13 cellular contexts compared by ENCODE assay signal in genomic region chr13:79943633-79944032, GRCh38.
"Had no signal": no experiment of that assay in that cellular context is flagged by ENCODE, and none has a peak within 500 bp of the region (broad histone marks: within the 10 kb centered on the region; RNA-seq: fewer than 3 reads in every experiment).

No MANE protein-coding gene starts in this region.

- ATAC-seq: activated CD4-positive, alpha-beta T cell treated with anti-CD3 and anti-CD28 coated beads for 36 hours; activated naive CD4-positive, alpha-beta T cell treated with anti-CD3 and anti-CD28 coated beads, Interleukin-2, amount 50 U/mL, for 72 hours; left ventricle myocardium superior had no signal

- DNase-seq: activated CD4-positive, alpha-beta T cell treated with anti-CD3 and anti-CD28 coated beads for 36 hours; activated CD4-positive, alpha-beta T cell treated with anti-CD3 and anti-CD28 coated beads, Interleukin-2, amount 50 U/mL, for 48 hours; activated gamma-delta T cell; adrenal gland; effector CD8-positive, alpha-beta T cell; esophagus squamous epithelium; left ventricle myocardium superior; naive B cell; stimulated activated CD4-positive, alpha-beta T cell treated with anti-CD3 and anti-CD28 coated beads, Interleukin-2, amount 100 ng/mL, for 24 hours; stimulated activated naive CD4-positive, alpha-beta T cell treated with Interleukin-2 at 50 U/mL for 16 hours; thyroid gland had no signal

- H3K9me3 ChIP-seq: adrenal gland, esophagus squamous epithelium, right atrium auricular region, thyroid gland had no signal

- H3K27ac ChIP-seq: adrenal gland, esophagus squamous epithelium, right atrium auricular region, thyroid gland had no signal

- H3K4me3 ChIP-seq: adrenal gland, esophagus squamous epithelium, right atrium auricular region, thyroid gland had no signal

- H3K36me3 ChIP-seq: adrenal gland, esophagus squamous epithelium, right atrium auricular region, thyroid gland had no signal

- H3K27me3 ChIP-seq: adrenal gland, esophagus squamous epithelium, right atrium auricular region, thyroid gland had no signal

- H3K4me1 ChIP-seq: adrenal gland, esophagus squamous epithelium, right atrium auricular region, thyroid gland had no signal
